ENCODE assay signal across 27 cellular contexts in the genomic region with DNA sequence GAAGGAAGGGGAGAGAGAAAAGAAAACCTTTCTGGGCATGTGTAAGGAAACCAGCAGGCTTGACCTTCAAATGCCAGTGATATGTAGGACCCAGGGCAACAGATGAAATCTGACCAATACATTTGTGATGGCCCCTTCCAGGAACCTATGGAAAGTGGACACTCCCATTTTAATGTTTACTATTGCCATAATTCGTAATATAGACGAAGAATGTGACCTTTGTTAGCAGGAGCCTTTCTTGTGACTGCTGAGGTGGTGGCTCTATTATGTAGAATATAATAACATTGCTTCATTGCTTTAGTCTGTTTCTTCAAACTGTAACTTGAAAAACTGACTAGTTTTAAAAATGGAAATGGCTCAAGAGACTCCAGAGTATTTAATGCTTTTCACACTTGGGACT.
DNase-seq lines count a peak whose midpoint lies in the region; ATAC-seq and TF ChIP-seq lines count a peak whose summit lies in the region.
"Had no signal": no experiment of that assay in that cellular context is flagged by ENCODE, and none has a peak within 500 bp of the region (broad histone marks: within the 10 kb centered on the region; RNA-seq: fewer than 3 reads in every experiment).

No MANE protein-coding gene starts in this region.

- no peak for TF ChIP-seq CTCF in RWPE2 (IDR thresholded peaks at IDR 0.05; ENCODE audit: poor library complexity, severe bottlenecking)
- TF ChIP-seq CTCF in colonic mucosa (IDR thresholded peaks at IDR 0.05), result no peak
- no peak for TF ChIP-seq CTCF in osteoblast (IDR thresholded peaks at IDR 0.05; ENCODE audit: extremely low read depth, low read depth, low read length)

- intact Hi-C loops in colonic mucosa (cut with DNase I), result no loop called here

- H3K79me2 ChIP-seq in GM23248 (ENCODE audit: insufficient read depth) (peaks cover 72% of the 10 kb centered on the region), osteoblast (ENCODE audit: insufficient read depth, low read length) (peaks cover 18% of the 10 kb centered on the region)

- no peak for DNase-seq in GM23248
- no peak for DNase-seq in RWPE2 (ENCODE audit: low spot score)
- no peak for DNase-seq in colonic mucosa
- no peak for DNase-seq in osteoblast (ENCODE audit: insufficient read length, low spot score, missing footprints)
- DNase-seq in stimulated activated naive CD4-positive, alpha-beta T cell treated with Interleukin-2 at 50 U/mL for 16 hours (lab: John Stamatoyannopoulos, UW), result no peak
- no peak for DNase-seq in stimulated activated CD4-positive, alpha-beta T cell treated with anti-CD3 and anti-CD28 coated beads, Interleukin-12 subunit alpha, Interleukin-12 subunit beta, amount 100 ng/mL, for 4 hours
- DNase-seq in pons (ENCODE audit: low spot score), result no peak
- no peak for DNase-seq in COR-L47 (lab: John Stamatoyannopoulos, UW)
- DNase-seq: AML-193; CD4-positive, alpha-beta T cell; DMS79; EL; GDM1; HCEC 1CT; MG63; NCI-H1417; NCI-H1694; NCI-H2029 treated with DMSO at 0.1 percent for 48 hours; NCI-H446 treated with DMSO at 0.1 percent for 48 hours; NCI-H526; NCI-H82; NK-92 treated with Interleukin-12 subunit alpha and Interleukin-12 subunit beta, amount 100 ng/mL, for 24 hours; PC-3; SJCRH30 had no signal

- no peaks in the 10 kb centered on the region for H3K9me2 ChIP-seq in GM23248 (ENCODE audit: insufficient read depth)

- H2AFZ ChIP-seq in GM23248, result no peak overlapping the region
- no peak overlapping the region for H2AFZ ChIP-seq in osteoblast (ENCODE audit: low read length)

- ATAC-seq in RWPE2 (ENCODE audit: low read depth), result no peak
- ATAC-seq: GM12878, PC-3, Right ventricle myocardium inferior had no signal

- H3K4me3 ChIP-seq in GM23248 (no peak overlapping the region), RWPE2 (ENCODE audit: severe bottlenecking) (no peak overlapping the region), colonic mucosa (no peak overlapping the region), osteoblast (ENCODE audit: insufficient read depth, low read length) (no peak overlapping the region)
- H3K4me3 ChIP-seq: BLaER1 treated with 17β-estradiol and CSF1 and Interleukin-3, amounts not matched to agents 10 nM and 100 nM; GM12878; MG63; SJCRH30 had no signal

- no peak overlapping the region for H3K9ac ChIP-seq in GM23248
- H3K9ac ChIP-seq in colonic mucosa (ENCODE audit: low read depth in 2 of 2, low read length in 2 of 2), result no peak overlapping the region
- H3K9ac ChIP-seq: BLaER1 treated with 17β-estradiol and CSF1 and Interleukin-3, amounts not matched to agents 10 nM and 100 nM had no signal

- H3K36me3 ChIP-seq in GM23248 (ENCODE audit: low read depth) (no peaks in the 10 kb centered on the region), RWPE2 (ENCODE audit: low read depth) (no peaks in the 10 kb centered on the region), colonic mucosa (no peaks in the 10 kb centered on the region), osteoblast (ENCODE audit: insufficient read depth, low read length) (no peaks in the 10 kb centered on the region)
- H3K36me3 ChIP-seq: SJCRH30 had no signal

- peaks cover 54% of the 10 kb centered on the region for H3K4me1 ChIP-seq in GM23248 (ENCODE audit: insufficient read depth)
- peaks cover 41% of the 10 kb centered on the region for H3K4me1 ChIP-seq in RWPE2 (ENCODE audit: insufficient read depth, poor library complexity, severe bottlenecking)
- no peaks in the 10 kb centered on the region for H3K4me1 ChIP-seq in colonic mucosa
- peaks cover 20% of the 10 kb centered on the region for H3K4me1 ChIP-seq in osteoblast (ENCODE audit: insufficient read depth, low read length)
- H3K4me1 ChIP-seq: BLaER1 treated with 17β-estradiol and CSF1 and Interleukin-3, amounts not matched to agents 10 nM and 100 nM; SJCRH30 had no signal

- H3K9me3 ChIP-seq in GM23248 (ENCODE audit: low read depth), result no peaks in the 10 kb centered on the region
- no peaks in the 10 kb centered on the region for H3K9me3 ChIP-seq in RWPE2 (ENCODE audit: severe bottlenecking)
- no peaks in the 10 kb centered on the region for H3K9me3 ChIP-seq in colonic mucosa
- H3K9me3 ChIP-seq in osteoblast (ENCODE audit: low read depth, low read length), result no peaks in the 10 kb centered on the region
- H3K9me3 ChIP-seq: MG63 had no signal

- H3K4me2 ChIP-seq in GM23248 (ENCODE audit: unreplicated experiment), result no peak overlapping the region
- H3K4me2 ChIP-seq in osteoblast (ENCODE audit: insufficient read depth, low read length), result no peak overlapping the region
- H3K4me2 ChIP-seq: BLaER1 treated with 17β-estradiol and CSF1 and Interleukin-3, amounts not matched to agents 10 nM and 100 nM had no signal

- H4K20me1 ChIP-seq in GM23248 (ENCODE audit: insufficient read depth), result no peaks in the 10 kb centered on the region
- H4K20me1 ChIP-seq in osteoblast (ENCODE audit: insufficient read depth, low read length), result no peaks in the 10 kb centered on the region
- H4K20me1 ChIP-seq: BLaER1 treated with 17β-estradiol and CSF1 and Interleukin-3, amounts not matched to agents 10 nM and 100 nM had no signal

- H3F3A ChIP-seq in GM23248 (ENCODE audit: insufficient read depth), result peaks cover 40% of the 10 kb centered on the region

- WGBS in GM23248 (ENCODE audit: low coverage in 1 of 2, low lambda C conversion rate in 2 of 2, missing lambda C conversion rate in 2 of 2), 2 experiments, result 98 to 100% methylated on average over 2 of the region's 2 CpGs

- H3K27me3 ChIP-seq in GM23248 (replicated peaks; ENCODE audit: insufficient read depth), result no peaks in the 10 kb centered on the region
- no peaks in the 10 kb centered on the region for H3K27me3 ChIP-seq in RWPE2 (ENCODE audit: insufficient read depth, poor library complexity, severe bottlenecking)
- H3K27me3 ChIP-seq in colonic mucosa, result no peaks in the 10 kb centered on the region
- no peaks in the 10 kb centered on the region for H3K27me3 ChIP-seq in osteoblast (ENCODE audit: insufficient read depth, low read length)
- H3K27me3 ChIP-seq: BLaER1 treated with 17β-estradiol and CSF1 and Interleukin-3, amounts not matched to agents 10 nM and 100 nM; MG63; SJCRH30 had no signal

- in situ Hi-C loops in GM23248 (cut with MboI), result no loop called here

- H3K27ac ChIP-seq in GM23248 (peak overlapping the region; percentile 76; the same call in 1 of the 2 replicates), RWPE2 (ENCODE audit: poor library complexity, severe bottlenecking) (peak overlapping the region; percentile 82), colonic mucosa (peak overlapping the region; percentile 42), osteoblast (ENCODE audit: low read depth, low read length) (peak overlapping the region; percentile 76)
- H3K27ac ChIP-seq: BLaER1 treated with 17β-estradiol and CSF1 and Interleukin-3, amounts not matched to agents 10 nM and 100 nM; SJCRH30 had no signal
